ENCODE assay signal across 11 cellular contexts in genomic region chr12:108665608-108666202, GRCh38. TPM values are rescaled to one million over a fixed set of nuclear protein-coding genes. Genes with fewer than 3 reads are reported as not detected.
A peak's percentile ranks its signal among the peaks of the same experiment; 100 is the strongest.
DNase-seq lines count a peak whose midpoint lies in the region; ATAC-seq and TF ChIP-seq lines count a peak whose summit lies in the region.
"Had no signal": no experiment of that assay in that cellular context is flagged by ENCODE, and none has a peak within 500 bp of the region (broad histone marks: within the 10 kb centered on the region; RNA-seq: fewer than 3 reads in every experiment).

No MANE protein-coding gene starts in this region.

- H3K4me1 Mint-ChIP-seq in dendritic cell treated with granulocyte-macrophage colony-stimulating factor and Interleukin-4, amounts not matched to agents 40 ng/mL and 50 ng/mL, for 4 days (ENCODE audit: low read depth), result peaks cover 60% of the 10 kb centered on the region

- H3K4me3 ChIP-seq in muscle layer of duodenum (ENCODE audit: low read depth in 1 of 2, low read length in 2 of 2) (no peak overlapping the region), upper lobe of right lung (no peak overlapping the region)
- H3K4me3 ChIP-seq: pancreas had no signal

- no peaks in the 10 kb centered on the region for H3K9me3 Mint-ChIP-seq in dendritic cell treated with granulocyte-macrophage colony-stimulating factor and Interleukin-4, amounts not matched to agents 40 ng/mL and 50 ng/mL, for 4 days

- no peaks in the 10 kb centered on the region for H3K27me3 Mint-ChIP-seq in dendritic cell treated with granulocyte-macrophage colony-stimulating factor and Interleukin-4, amounts not matched to agents 40 ng/mL and 50 ng/mL, for 4 days
- H3K27me3 Mint-ChIP-seq: activated naive CD8-positive, alpha-beta T cell had no signal

- H3K9me3 ChIP-seq in muscle layer of duodenum (ENCODE audit: control insufficient read depth in 1 of 2, low read length in 2 of 2) (no peaks in the 10 kb centered on the region), upper lobe of right lung (no peaks in the 10 kb centered on the region)
- H3K9me3 ChIP-seq: pancreas had no signal

- H3K36me3 Mint-ChIP-seq in dendritic cell treated with granulocyte-macrophage colony-stimulating factor and Interleukin-4, amounts not matched to agents 40 ng/mL and 50 ng/mL, for 4 days (ENCODE audit: low read depth), result peaks cover 36% of the 10 kb centered on the region
- H3K36me3 Mint-ChIP-seq: activated naive CD8-positive, alpha-beta T cell had no signal

- intact Hi-C loops in dendritic cell treated with granulocyte-macrophage colony-stimulating factor and Interleukin-4, amounts not matched to agents 40 ng/mL and 50 ng/mL, for 4 days (cut with micrococcal nuclease), result loop anchor here (1.0 to 10.0 kb wide), 4 partner anchors 27 to 429 kb away; partner anchors contain the start of genes ALKBH2 and UNG
- intact Hi-C loops in upper lobe of right lung (cut with DNase I), result loop anchor here (5.0 kb wide), 1 partner anchor 137 kb away; no protein-coding TSS in a partner anchor

- H3K36me3 ChIP-seq in muscle layer of duodenum (ENCODE audit: control insufficient read depth in 1 of 2, insufficient read depth in 2 of 2, low read length in 2 of 2) (peaks cover 5 to 10% of the 10 kb centered on the region in 2 donors), upper lobe of right lung (peaks cover 6% of the 10 kb centered on the region)
- H3K36me3 ChIP-seq: pancreas had no signal

- no peaks in the 10 kb centered on the region for H3K27me3 ChIP-seq in muscle layer of duodenum (ENCODE audit: low read depth, low read length)
- H3K27me3 ChIP-seq in upper lobe of right lung, result no peaks in the 10 kb centered on the region
- H3K27me3 ChIP-seq: pancreas had no signal

- ATAC-seq in upper lobe of right lung, result no peak
- ATAC-seq in GM18517 (IDR thresholded peaks at IDR 0.05; ENCODE audit: unreplicated experiment), result no peak

- peak overlapping the region; percentile 68 for H3K27ac ChIP-seq in muscle layer of duodenum (ENCODE audit: low read length)
- peak overlapping the region; percentile 49 for H3K27ac ChIP-seq in upper lobe of right lung

- H3K27ac Mint-ChIP-seq in dendritic cell treated with granulocyte-macrophage colony-stimulating factor and Interleukin-4, amounts not matched to agents 40 ng/mL and 50 ng/mL, for 4 days, result peak overlapping the region; percentile 82
- H3K27ac Mint-ChIP-seq: activated naive CD8-positive, alpha-beta T cell had no signal

- no peak overlapping the region for H3K4me3 Mint-ChIP-seq in dendritic cell treated with granulocyte-macrophage colony-stimulating factor and Interleukin-4, amounts not matched to agents 40 ng/mL and 50 ng/mL, for 4 days
- H3K4me3 Mint-ChIP-seq: activated naive CD8-positive, alpha-beta T cell had no signal

- DNase-seq in NCI-H2171 treated with DMSO at 0.1 percent for 48 hours (lab: John Stamatoyannopoulos, UW) (peak; percentile 35), NCI-H2171 (lab: John Stamatoyannopoulos, UW) (no peak), upper lobe of right lung (no peak), cerebellum (ENCODE audit: low spot score) (no peak), SHP77 treated with DMSO at 0.1 percent for 48 hours (lab: John Stamatoyannopoulos, UW) (no peak)
- DNase-seq: ACHN had no signal

- TF ChIP-seq CTCF in upper lobe of right lung (IDR thresholded peaks at IDR 0.05), result no peak

- H3K4me1 ChIP-seq in muscle layer of duodenum (ENCODE audit: control insufficient read depth in 1 of 2, insufficient read depth in 2 of 2, low read length in 2 of 2), result peaks cover 21 to 57% of the 10 kb centered on the region in 2 donors
- peaks cover 53% of the 10 kb centered on the region for H3K4me1 ChIP-seq in upper lobe of right lung

RNA-seq across cellular contexts. Expression of gene SELPLG, which starts 32.0 kb away (rescaled TPM):
- total RNA-seq in upper lobe of right lung (31.9 TPM), cerebellum (1.2 TPM)

Comparison
In these comparisons a context has a peak if more than half of its experiments do, and no peak if none do; other contexts are left out.
1. RNA of gene SELPLG, which starts 32.0 kb away (total RNA-seq): 31.9 TPM in upper lobe of right lung (single experiment); 1.2 TPM in cerebellum (single experiment); every median in the first group is over 10 times any median in the second.